In the genomic region with DNA sequence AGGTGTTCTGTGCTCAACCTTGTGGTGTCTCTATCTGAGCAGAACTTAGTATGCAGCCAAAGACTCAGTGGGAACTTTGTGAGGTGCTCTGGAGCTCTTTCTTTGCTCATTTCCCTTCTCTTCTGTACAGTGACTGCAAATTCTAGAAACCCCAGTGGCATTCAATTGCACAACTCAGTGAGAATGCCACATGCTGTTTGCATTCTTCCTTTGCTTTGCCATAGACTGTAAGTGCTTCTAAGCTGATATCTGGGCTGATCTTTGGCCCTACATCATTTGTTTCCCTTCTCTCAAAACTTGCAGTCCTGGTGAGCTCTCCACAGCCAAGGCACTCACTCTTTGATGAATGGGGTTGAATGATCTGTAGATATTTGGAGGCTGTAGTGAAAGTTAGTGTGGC, we compare ENCODE assay signal across 1 cellular context.
A peak's percentile ranks its signal among the peaks of the same experiment; 100 is the strongest.
TF ChIP-seq lines count a peak whose summit lies in the region.

No MANE protein-coding gene starts in this region.

TF ChIP-seq in HepG2, 621 proteins besides CTCF, POLR2A, EP300 and RAD21 (continued from another document and continues in another):
- TF ChIP-seq, protein P1, sequence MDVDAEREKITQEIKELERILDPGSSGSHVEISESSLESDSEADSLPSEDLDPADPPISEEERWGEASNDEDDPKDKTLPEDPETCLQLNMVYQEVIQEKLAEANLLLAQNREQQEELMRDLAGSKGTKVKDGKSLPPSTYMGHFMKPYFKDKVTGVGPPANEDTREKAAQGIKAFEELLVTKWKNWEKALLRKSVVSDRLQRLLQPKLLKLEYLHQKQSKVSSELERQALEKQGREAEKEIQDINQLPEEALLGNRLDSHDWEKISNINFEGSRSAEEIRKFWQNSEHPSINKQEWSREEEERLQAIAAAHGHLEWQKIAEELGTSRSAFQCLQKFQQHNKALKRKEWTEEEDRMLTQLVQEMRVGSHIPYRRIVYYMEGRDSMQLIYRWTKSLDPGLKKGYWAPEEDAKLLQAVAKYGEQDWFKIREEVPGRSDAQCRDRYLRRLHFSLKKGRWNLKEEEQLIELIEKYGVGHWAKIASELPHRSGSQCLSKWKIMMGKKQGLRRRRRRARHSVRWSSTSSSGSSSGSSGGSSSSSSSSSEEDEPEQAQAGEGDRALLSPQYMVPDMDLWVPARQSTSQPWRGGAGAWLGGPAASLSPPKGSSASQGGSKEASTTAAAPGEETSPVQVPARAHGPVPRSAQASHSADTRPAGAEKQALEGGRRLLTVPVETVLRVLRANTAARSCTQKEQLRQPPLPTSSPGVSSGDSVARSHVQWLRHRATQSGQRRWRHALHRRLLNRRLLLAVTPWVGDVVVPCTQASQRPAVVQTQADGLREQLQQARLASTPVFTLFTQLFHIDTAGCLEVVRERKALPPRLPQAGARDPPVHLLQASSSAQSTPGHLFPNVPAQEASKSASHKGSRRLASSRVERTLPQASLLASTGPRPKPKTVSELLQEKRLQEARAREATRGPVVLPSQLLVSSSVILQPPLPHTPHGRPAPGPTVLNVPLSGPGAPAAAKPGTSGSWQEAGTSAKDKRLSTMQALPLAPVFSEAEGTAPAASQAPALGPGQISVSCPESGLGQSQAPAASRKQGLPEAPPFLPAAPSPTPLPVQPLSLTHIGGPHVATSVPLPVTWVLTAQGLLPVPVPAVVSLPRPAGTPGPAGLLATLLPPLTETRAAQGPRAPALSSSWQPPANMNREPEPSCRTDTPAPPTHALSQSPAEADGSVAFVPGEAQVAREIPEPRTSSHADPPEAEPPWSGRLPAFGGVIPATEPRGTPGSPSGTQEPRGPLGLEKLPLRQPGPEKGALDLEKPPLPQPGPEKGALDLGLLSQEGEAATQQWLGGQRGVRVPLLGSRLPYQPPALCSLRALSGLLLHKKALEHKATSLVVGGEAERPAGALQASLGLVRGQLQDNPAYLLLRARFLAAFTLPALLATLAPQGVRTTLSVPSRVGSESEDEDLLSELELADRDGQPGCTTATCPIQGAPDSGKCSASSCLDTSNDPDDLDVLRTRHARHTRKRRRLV (CRISPR knock-in tag; IDR thresholded peaks at IDR 0.05): no peak
- TF ChIP-seq ZFP36L1 (CRISPR knock-in tag; IDR thresholded peaks at IDR 0.05): no peak
- TF ChIP-seq CBX5 (CRISPR knock-in tag; IDR thresholded peaks at IDR 0.05; ENCODE audit: borderline replicate concordance): no peak
- TF ChIP-seq ZNF431 (CRISPR knock-in tag; IDR thresholded peaks at IDR 0.05; ENCODE audit: borderline replicate concordance, low read depth): no peak
- TF ChIP-seq ZNF207 (IDR thresholded peaks at IDR 0.05; ENCODE audit: borderline replicate concordance): no peak
- TF ChIP-seq, protein P2, sequence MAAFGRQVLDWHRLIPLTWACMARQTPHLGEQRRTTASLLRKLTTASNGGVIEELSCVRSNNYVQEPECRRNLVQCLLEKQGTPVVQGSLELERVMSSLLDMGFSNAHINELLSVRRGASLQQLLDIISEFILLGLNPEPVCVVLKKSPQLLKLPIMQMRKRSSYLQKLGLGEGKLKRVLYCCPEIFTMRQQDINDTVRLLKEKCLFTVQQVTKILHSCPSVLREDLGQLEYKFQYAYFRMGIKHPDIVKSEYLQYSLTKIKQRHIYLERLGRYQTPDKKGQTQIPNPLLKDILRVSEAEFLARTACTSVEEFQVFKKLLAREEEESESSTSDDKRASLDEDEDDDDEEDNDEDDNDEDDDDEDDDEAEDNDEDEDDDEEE (CRISPR knock-in tag; IDR thresholded peaks at IDR 0.05): no peak
- TF ChIP-seq MED1 (CRISPR knock-in tag; IDR thresholded peaks at IDR 0.05): peak; percentile 58
- TF ChIP-seq RBAK (CRISPR knock-in tag; IDR thresholded peaks at IDR 0.05): no peak
- TF ChIP-seq MAFG (CRISPR knock-in tag; IDR thresholded peaks at IDR 0.05): no peak
- no peak for TF ChIP-seq ZNF569 (CRISPR knock-in tag; IDR thresholded peaks at IDR 0.05; ENCODE audit: borderline replicate concordance)
- TF ChIP-seq, protein P3, sequence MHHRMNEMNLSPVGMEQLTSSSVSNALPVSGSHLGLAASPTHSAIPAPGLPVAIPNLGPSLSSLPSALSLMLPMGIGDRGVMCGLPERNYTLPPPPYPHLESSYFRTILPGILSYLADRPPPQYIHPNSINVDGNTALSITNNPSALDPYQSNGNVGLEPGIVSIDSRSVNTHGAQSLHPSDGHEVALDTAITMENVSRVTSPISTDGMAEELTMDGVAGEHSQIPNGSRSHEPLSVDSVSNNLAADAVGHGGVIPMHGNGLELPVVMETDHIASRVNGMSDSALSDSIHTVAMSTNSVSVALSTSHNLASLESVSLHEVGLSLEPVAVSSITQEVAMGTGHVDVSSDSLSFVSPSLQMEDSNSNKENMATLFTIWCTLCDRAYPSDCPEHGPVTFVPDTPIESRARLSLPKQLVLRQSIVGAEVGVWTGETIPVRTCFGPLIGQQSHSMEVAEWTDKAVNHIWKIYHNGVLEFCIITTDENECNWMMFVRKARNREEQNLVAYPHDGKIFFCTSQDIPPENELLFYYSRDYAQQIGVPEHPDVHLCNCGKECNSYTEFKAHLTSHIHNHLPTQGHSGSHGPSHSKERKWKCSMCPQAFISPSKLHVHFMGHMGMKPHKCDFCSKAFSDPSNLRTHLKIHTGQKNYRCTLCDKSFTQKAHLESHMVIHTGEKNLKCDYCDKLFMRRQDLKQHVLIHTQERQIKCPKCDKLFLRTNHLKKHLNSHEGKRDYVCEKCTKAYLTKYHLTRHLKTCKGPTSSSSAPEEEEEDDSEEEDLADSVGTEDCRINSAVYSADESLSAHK (CRISPR knock-in tag; IDR thresholded peaks at IDR 0.05; ENCODE audit: borderline replicate concordance): no peak
- TF ChIP-seq NR2F1 (CRISPR knock-in tag; IDR thresholded peaks at IDR 0.05): no peak
- no peak for TF ChIP-seq ZNF30 (CRISPR knock-in tag; IDR thresholded peaks at IDR 0.05)
- no peak for TF ChIP-seq ZMYM2 (CRISPR knock-in tag; IDR thresholded peaks at IDR 0.05)
- TF ChIP-seq ZNF205 (CRISPR knock-in tag; IDR thresholded peaks at IDR 0.05): no peak
- TF ChIP-seq, protein P4, sequence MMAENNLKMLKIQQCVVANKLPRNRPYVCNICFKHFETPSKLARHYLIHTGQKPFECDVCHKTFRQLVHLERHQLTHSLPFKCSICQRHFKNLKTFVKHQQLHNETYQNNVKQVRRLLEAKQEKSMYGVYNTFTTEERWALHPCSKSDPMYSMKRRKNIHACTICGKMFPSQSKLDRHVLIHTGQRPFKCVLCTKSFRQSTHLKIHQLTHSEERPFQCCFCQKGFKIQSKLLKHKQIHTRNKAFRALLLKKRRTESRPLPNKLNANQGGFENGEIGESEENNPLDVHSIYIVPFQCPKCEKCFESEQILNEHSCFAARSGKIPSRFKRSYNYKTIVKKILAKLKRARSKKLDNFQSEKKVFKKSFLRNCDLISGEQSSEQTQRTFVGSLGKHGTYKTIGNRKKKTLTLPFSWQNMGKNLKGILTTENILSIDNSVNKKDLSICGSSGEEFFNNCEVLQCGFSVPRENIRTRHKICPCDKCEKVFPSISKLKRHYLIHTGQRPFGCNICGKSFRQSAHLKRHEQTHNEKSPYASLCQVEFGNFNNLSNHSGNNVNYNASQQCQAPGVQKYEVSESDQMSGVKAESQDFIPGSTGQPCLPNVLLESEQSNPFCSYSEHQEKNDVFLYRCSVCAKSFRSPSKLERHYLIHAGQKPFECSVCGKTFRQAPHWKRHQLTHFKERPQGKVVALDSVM (CRISPR knock-in tag; IDR thresholded peaks at IDR 0.05): no peak
- no peak for TF ChIP-seq ZFX (CRISPR knock-in tag; IDR thresholded peaks at IDR 0.05; ENCODE audit: low read depth)
- 0 out of 2 replicates have a peak, but pooled peaks have one; percentile 46 for TF ChIP-seq ZNF605 (CRISPR knock-in tag; IDR thresholded peaks at IDR 0.05)
- no peak for TF ChIP-seq CCDC6 (CRISPR knock-in tag; IDR thresholded peaks at IDR 0.05)
- TF ChIP-seq ZNF703 (CRISPR knock-in tag; IDR thresholded peaks at IDR 0.05; ENCODE audit: borderline replicate concordance): no peak
- TF ChIP-seq MIER2 (CRISPR knock-in tag; IDR thresholded peaks at IDR 0.05): no peak
- TF ChIP-seq NAIF1 (CRISPR knock-in tag; IDR thresholded peaks at IDR 0.05; ENCODE audit: borderline replicate concordance): no peak
- TF ChIP-seq ELF3 (CRISPR knock-in tag; IDR thresholded peaks at IDR 0.05): peak; percentile 42; the same call in 1 of the 2 replicates
- TF ChIP-seq ZBTB20 (CRISPR knock-in tag; IDR thresholded peaks at IDR 0.05; ENCODE audit: borderline replicate concordance, low read depth): no peak
- TF ChIP-seq, protein P5, sequence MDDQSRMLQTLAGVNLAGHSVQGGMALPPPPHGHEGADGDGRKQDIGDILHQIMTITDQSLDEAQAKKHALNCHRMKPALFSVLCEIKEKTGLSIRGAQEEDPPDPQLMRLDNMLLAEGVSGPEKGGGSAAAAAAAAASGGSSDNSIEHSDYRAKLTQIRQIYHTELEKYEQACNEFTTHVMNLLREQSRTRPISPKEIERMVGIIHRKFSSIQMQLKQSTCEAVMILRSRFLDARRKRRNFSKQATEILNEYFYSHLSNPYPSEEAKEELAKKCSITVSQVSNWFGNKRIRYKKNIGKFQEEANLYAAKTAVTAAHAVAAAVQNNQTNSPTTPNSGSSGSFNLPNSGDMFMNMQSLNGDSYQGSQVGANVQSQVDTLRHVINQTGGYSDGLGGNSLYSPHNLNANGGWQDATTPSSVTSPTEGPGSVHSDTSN (CRISPR knock-in tag; IDR thresholded peaks at IDR 0.05; ENCODE audit: borderline replicate concordance): no peak
- no peak for TF ChIP-seq SOX13 (IDR thresholded peaks at IDR 0.05)
- TF ChIP-seq SOX13 (CRISPR knock-in tag; conservative IDR thresholded peaks at IDR 0.05 in 1 of 2, IDR thresholded peaks at IDR 0.05 in 1 of 2): peak in 1 of 2 experiments; percentile 75; a peak in 2 of 4 replicates
- TF ChIP-seq ZNF781 (CRISPR knock-in tag; IDR thresholded peaks at IDR 0.05; ENCODE audit: borderline replicate concordance, not compliant biosample characterization): no peak
- TF ChIP-seq, protein P6, sequence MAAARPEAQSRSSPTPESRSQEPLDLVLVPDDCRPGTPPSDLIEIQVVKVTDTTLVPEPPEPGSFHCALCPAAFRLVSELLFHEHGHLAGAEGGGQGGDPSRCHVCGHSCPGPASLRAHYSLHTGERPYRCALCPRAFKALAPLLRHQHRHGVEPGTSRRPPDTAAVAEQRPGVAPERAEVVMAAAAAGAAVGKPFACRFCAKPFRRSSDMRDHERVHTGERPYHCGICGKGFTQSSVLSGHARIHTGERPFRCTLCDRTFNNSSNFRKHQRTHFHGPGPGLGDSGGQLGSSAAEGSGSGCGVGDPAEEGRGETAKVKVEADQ (CRISPR knock-in tag; IDR thresholded peaks at IDR 0.05; ENCODE audit: borderline replicate concordance): no peak
- TF ChIP-seq ZNF24 (IDR thresholded peaks at IDR 0.05): no peak
- TF ChIP-seq, protein P7, sequence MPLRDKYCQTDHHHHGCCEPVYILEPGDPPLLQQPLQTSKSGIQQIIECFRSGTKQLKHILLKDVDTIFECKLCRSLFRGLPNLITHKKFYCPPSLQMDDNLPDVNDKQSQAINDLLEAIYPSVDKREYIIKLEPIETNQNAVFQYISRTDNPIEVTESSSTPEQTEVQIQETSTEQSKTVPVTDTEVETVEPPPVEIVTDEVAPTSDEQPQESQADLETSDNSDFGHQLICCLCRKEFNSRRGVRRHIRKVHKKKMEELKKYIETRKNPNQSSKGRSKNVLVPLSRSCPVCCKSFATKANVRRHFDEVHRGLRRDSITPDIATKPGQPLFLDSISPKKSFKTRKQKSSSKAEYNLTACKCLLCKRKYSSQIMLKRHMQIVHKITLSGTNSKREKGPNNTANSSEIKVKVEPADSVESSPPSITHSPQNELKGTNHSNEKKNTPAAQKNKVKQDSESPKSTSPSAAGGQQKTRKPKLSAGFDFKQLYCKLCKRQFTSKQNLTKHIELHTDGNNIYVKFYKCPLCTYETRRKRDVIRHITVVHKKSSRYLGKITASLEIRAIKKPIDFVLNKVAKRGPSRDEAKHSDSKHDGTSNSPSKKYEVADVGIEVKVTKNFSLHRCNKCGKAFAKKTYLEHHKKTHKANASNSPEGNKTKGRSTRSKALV (CRISPR knock-in tag; IDR thresholded peaks at IDR 0.05): no peak
- TF ChIP-seq SAP130 (CRISPR knock-in tag; IDR thresholded peaks at IDR 0.05; ENCODE audit: low read depth): peak; percentile 31; the same call in 1 of the 2 replicates
- TF ChIP-seq, protein P8, sequence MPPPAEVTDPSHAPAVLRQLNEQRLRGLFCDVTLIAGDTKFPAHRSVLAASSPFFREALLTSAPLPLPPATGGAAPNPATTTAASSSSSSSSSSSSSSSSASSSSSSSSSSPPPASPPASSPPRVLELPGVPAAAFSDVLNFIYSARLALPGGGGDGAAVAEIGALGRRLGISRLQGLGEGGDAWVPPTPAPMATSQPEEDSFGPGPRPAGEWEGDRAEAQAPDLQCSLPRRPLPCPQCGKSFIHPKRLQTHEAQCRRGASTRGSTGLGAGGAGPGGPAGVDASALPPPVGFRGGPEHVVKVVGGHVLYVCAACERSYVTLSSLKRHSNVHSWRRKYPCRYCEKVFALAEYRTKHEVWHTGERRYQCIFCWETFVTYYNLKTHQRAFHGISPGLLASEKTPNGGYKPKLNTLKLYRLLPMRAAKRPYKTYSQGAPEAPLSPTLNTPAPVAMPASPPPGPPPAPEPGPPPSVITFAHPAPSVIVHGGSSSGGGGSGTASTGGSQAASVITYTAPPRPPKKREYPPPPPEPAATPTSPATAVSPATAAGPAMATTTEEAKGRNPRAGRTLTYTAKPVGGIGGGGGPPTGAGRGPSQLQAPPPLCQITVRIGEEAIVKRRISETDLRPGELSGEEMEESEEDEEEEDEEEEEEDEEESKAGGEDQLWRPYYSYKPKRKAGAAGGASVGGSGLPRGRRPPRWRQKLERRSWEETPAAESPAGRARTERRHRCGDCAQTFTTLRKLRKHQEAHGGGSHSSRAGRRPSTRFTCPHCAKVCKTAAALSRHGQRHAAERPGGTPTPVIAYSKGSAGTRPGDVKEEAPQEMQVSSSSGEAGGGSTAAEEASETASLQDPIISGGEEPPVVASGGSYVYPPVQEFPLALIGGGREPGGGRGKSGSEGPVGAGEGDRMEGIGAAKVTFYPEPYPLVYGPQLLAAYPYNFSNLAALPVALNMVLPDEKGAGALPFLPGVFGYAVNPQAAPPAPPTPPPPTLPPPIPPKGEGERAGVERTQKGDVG (CRISPR knock-in tag; IDR thresholded peaks at IDR 0.05; ENCODE audit: borderline replicate concordance): no peak
- TF ChIP-seq, protein P9, sequence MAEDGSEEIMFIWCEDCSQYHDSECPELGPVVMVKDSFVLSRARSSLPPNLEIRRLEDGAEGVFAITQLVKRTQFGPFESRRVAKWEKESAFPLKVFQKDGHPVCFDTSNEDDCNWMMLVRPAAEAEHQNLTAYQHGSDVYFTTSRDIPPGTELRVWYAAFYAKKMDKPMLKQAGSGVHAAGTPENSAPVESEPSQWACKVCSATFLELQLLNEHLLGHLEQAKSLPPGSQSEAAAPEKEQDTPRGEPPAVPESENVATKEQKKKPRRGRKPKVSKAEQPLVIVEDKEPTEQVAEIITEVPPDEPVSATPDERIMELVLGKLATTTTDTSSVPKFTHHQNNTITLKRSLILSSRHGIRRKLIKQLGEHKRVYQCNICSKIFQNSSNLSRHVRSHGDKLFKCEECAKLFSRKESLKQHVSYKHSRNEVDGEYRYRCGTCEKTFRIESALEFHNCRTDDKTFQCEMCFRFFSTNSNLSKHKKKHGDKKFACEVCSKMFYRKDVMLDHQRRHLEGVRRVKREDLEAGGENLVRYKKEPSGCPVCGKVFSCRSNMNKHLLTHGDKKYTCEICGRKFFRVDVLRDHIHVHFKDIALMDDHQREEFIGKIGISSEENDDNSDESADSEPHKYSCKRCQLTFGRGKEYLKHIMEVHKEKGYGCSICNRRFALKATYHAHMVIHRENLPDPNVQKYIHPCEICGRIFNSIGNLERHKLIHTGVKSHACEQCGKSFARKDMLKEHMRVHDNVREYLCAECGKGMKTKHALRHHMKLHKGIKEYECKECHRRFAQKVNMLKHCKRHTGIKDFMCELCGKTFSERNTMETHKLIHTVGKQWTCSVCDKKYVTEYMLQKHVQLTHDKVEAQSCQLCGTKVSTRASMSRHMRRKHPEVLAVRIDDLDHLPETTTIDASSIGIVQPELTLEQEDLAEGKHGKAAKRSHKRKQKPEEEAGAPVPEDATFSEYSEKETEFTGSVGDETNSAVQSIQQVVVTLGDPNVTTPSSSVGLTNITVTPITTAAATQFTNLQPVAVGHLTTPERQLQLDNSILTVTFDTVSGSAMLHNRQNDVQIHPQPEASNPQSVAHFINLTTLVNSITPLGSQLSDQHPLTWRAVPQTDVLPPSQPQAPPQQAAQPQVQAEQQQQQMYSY (CRISPR knock-in tag; IDR thresholded peaks at IDR 0.05): no peak
